Comparison of ENCODE assay signal across 20 cellular contexts in genomic region chr7:151129882-151130591, GRCh38. TPM values are rescaled to one million over a fixed set of nuclear protein-coding genes. Genes with fewer than 3 reads are reported as not detected.
DNase-seq lines count a peak whose midpoint lies in the region; ATAC-seq and TF ChIP-seq lines count a peak whose summit lies in the region.
"Had no signal": no experiment of that assay in that cellular context is flagged by ENCODE, and none has a peak within 500 bp of the region (broad histone marks: within the 10 kb centered on the region; RNA-seq: fewer than 3 reads in every experiment).

No MANE protein-coding gene starts in this region.

- no peaks in the 10 kb centered on the region for H3K4me1 ChIP-seq in Karpas-422 (ENCODE audit: low read length)

- no peaks in the 10 kb centered on the region for H3K27me3 ChIP-seq in Karpas-422 (ENCODE audit: low read length)
- H3K27me3 ChIP-seq: BE2C had no signal

- H3K9me3 Mint-ChIP-seq in activated CD8-positive, alpha-beta T cell treated with anti-CD3 and anti-CD28 coated beads, Interleukin-2, amount 10 ng/mL, durations not matched to agents 7 days and 5 days (ENCODE audit: insufficient read depth): no peaks in the 10 kb centered on the region
- no peaks in the 10 kb centered on the region for H3K9me3 Mint-ChIP-seq in activated CD8-positive, alpha-beta T cell treated with anti-CD3 and anti-CD28 coated beads for 36 hours
- no peaks in the 10 kb centered on the region for H3K9me3 Mint-ChIP-seq in endothelial cell (ENCODE audit: unreplicated experiment)
- H3K9me3 Mint-ChIP-seq: CD4-positive, alpha-beta memory T cell had no signal

- peak; percentile 28 for ATAC-seq in activated CD8-positive, alpha-beta T cell treated with anti-CD3 and anti-CD28 coated beads, Interleukin-2, amount 10 ng/mL, durations not matched to agents 7 days and 5 days
- no peak for ATAC-seq in activated CD8-positive, alpha-beta T cell treated with anti-CD3 and anti-CD28 coated beads for 36 hours
- no peak for ATAC-seq in HG03565 (IDR thresholded peaks at IDR 0.05; ENCODE audit: unreplicated experiment)
- ATAC-seq: GM12878, HCT116 had no signal

- intact Hi-C loops in activated CD8-positive, alpha-beta T cell treated with anti-CD3 and anti-CD28 coated beads for 36 hours (cut with micrococcal nuclease): no loop called here

- H3K9ac ChIP-seq in Karpas-422 (ENCODE audit: low read length): no peak overlapping the region

- DNase-seq in activated CD8-positive, alpha-beta T cell treated with anti-CD3 and anti-CD28 coated beads, Interleukin-2, amount 10 ng/mL, durations not matched to agents 7 days and 5 days: no peak
- no peak for DNase-seq in activated CD8-positive, alpha-beta T cell treated with anti-CD3 and anti-CD28 coated beads for 36 hours
- DNase-seq in Karpas-422: peak; percentile 46
- DNase-seq in endothelial cell (ENCODE audit: low spot score): no peak
- no peak for DNase-seq in substantia nigra (lab: John Stamatoyannopoulos, UW)
- no peak for DNase-seq in mesenteric fat pad (ENCODE audit: low spot score)
- DNase-seq in amniotic stem cell (lab: John Stamatoyannopoulos, UW): no peak
- DNase-seq: BE2C; CD4-positive, alpha-beta memory T cell; EL; GOT3; NCI-H1105 treated with DMSO at 0.1 percent for 48 hours; NCI-H1694; NK-92 treated with Interleukin-12 subunit alpha and Interleukin-12 subunit beta, amount 100 ng/mL, for 24 hours; SHP77 treated with DMSO at 0.1 percent for 48 hours had no signal

- no peak overlapping the region for H3K4me3 Mint-ChIP-seq in activated CD8-positive, alpha-beta T cell treated with anti-CD3 and anti-CD28 coated beads, Interleukin-2, amount 10 ng/mL, durations not matched to agents 7 days and 5 days
- H3K4me3 Mint-ChIP-seq in activated CD8-positive, alpha-beta T cell treated with anti-CD3 and anti-CD28 coated beads for 36 hours: no peak overlapping the region
- peak overlapping the region; percentile 21 for H3K4me3 Mint-ChIP-seq in endothelial cell (ENCODE audit: unreplicated experiment)
- H3K4me3 Mint-ChIP-seq: CD4-positive, alpha-beta memory T cell had no signal

- POLR2A ChIA-PET in activated CD8-positive, alpha-beta T cell treated with anti-CD3 and anti-CD28 coated beads, Interleukin-2, amount 10 ng/mL, durations not matched to agents 7 days and 5 days (lab: Charles Lee): no interaction called here
- POLR2A ChIA-PET in activated CD8-positive, alpha-beta T cell treated with anti-CD3 and anti-CD28 coated beads for 36 hours (lab: Charles Lee): no interaction called here

- H3K9me2 ChIP-seq in Karpas-422 (replicated peaks; ENCODE audit: insufficient read depth, low read length): no peaks in the 10 kb centered on the region

- H3K27ac Mint-ChIP-seq in activated CD8-positive, alpha-beta T cell treated with anti-CD3 and anti-CD28 coated beads, Interleukin-2, amount 10 ng/mL, durations not matched to agents 7 days and 5 days: no peak overlapping the region
- H3K27ac Mint-ChIP-seq in activated CD8-positive, alpha-beta T cell treated with anti-CD3 and anti-CD28 coated beads for 36 hours: no peak overlapping the region
- H3K27ac Mint-ChIP-seq in endothelial cell (ENCODE audit: unreplicated experiment): no peak overlapping the region
- H3K27ac Mint-ChIP-seq: CD4-positive, alpha-beta memory T cell had no signal

- 0 out of 2 replicates have a peak, but pooled peaks cover 3% of the 10 kb centered on the region for H4K20me1 ChIP-seq in Karpas-422 (ENCODE audit: insufficient read depth, low read depth, low read length)

- no peak for TF ChIP-seq CTCF in activated CD8-positive, alpha-beta T cell treated with anti-CD3 and anti-CD28 coated beads for 36 hours (IDR thresholded peaks at IDR 0.05)
- no peak for TF ChIP-seq CTCF in endothelial cell (IDR thresholded peaks at IDR 0.05; ENCODE audit: unreplicated experiment)

- peaks cover 5% of the 10 kb centered on the region for H3K4me1 Mint-ChIP-seq in activated CD8-positive, alpha-beta T cell treated with anti-CD3 and anti-CD28 coated beads, Interleukin-2, amount 10 ng/mL, durations not matched to agents 7 days and 5 days (ENCODE audit: low read depth)
- H3K4me1 Mint-ChIP-seq in activated CD8-positive, alpha-beta T cell treated with anti-CD3 and anti-CD28 coated beads for 36 hours (ENCODE audit: low read depth): no peaks in the 10 kb centered on the region
- H3K4me1 Mint-ChIP-seq in endothelial cell (ENCODE audit: unreplicated experiment): peaks cover 9% of the 10 kb centered on the region
- H3K4me1 Mint-ChIP-seq: CD4-positive, alpha-beta memory T cell had no signal

- H3K27me3 Mint-ChIP-seq in activated CD8-positive, alpha-beta T cell treated with anti-CD3 and anti-CD28 coated beads, Interleukin-2, amount 10 ng/mL, durations not matched to agents 7 days and 5 days (ENCODE audit: low read depth): no peaks in the 10 kb centered on the region
- H3K27me3 Mint-ChIP-seq in activated CD8-positive, alpha-beta T cell treated with anti-CD3 and anti-CD28 coated beads for 36 hours: no peaks in the 10 kb centered on the region
- H3K27me3 Mint-ChIP-seq in endothelial cell (ENCODE audit: unreplicated experiment): peaks cover 23% of the 10 kb centered on the region
- H3K27me3 Mint-ChIP-seq: CD4-positive, alpha-beta memory T cell had no signal

- H2AFZ ChIP-seq in Karpas-422 (ENCODE audit: low read length): no peak overlapping the region

- no peaks in the 10 kb centered on the region for H3K79me2 ChIP-seq in Karpas-422 (ENCODE audit: low read length)

- no peak overlapping the region for H3K4me2 ChIP-seq in Karpas-422 (ENCODE audit: low read depth, low read length, poor library complexity, severe bottlenecking)

- CTCF ChIA-PET in activated CD8-positive, alpha-beta T cell treated with anti-CD3 and anti-CD28 coated beads, Interleukin-2, amount 10 ng/mL, durations not matched to agents 7 days and 5 days (lab: Charles Lee): interaction anchor here (0.8 kb wide), 1 partner anchor 42 kb away, joined by 3 read pairs; no protein-coding TSS in a partner anchor
- CTCF ChIA-PET in activated CD8-positive, alpha-beta T cell treated with anti-CD3 and anti-CD28 coated beads for 36 hours (lab: Charles Lee): interaction anchor here (0.8 to 1.4 kb wide), 4 partner anchors 18 to 40 kb away, joined by 3 to 4 read pairs (median 3); no protein-coding TSS in a partner anchor

- no peaks in the 10 kb centered on the region for H3K36me3 Mint-ChIP-seq in activated CD8-positive, alpha-beta T cell treated with anti-CD3 and anti-CD28 coated beads, Interleukin-2, amount 10 ng/mL, durations not matched to agents 7 days and 5 days (ENCODE audit: low read depth)
- no peaks in the 10 kb centered on the region for H3K36me3 Mint-ChIP-seq in activated CD8-positive, alpha-beta T cell treated with anti-CD3 and anti-CD28 coated beads for 36 hours (ENCODE audit: low read depth)
- peaks cover 44% of the 10 kb centered on the region for H3K36me3 Mint-ChIP-seq in endothelial cell (ENCODE audit: low read depth, unreplicated experiment)

- no peaks in the 10 kb centered on the region for H3K9me3 ChIP-seq in Karpas-422 (ENCODE audit: low read length)
- H3K9me3 ChIP-seq: BE2C had no signal

- H3K27ac ChIP-seq in Karpas-422 (ENCODE audit: low read length): no peak overlapping the region
- peak overlapping the region; percentile 53 for H3K27ac ChIP-seq in substantia nigra (ENCODE audit: low read depth, low read length, poor library complexity, severe bottlenecking)

- H3K36me3 ChIP-seq in Karpas-422 (ENCODE audit: insufficient read depth, low read length): no peaks in the 10 kb centered on the region

- H3K4me3 ChIP-seq in Karpas-422 (ENCODE audit: low read length): no peak overlapping the region
- H3K4me3 ChIP-seq: GM12878 had no signal

RNA-seq across cellular contexts. Expression of gene GBX1, which starts 37.5 kb away (rescaled TPM):
- total RNA-seq in activated CD8-positive, alpha-beta T cell treated with anti-CD3 and anti-CD28 coated beads, Interleukin-2, amount 10 ng/mL, durations not matched to agents 7 days and 5 days: not detected
- total RNA-seq in activated CD8-positive, alpha-beta T cell treated with anti-CD3 and anti-CD28 coated beads for 36 hours: not detected
- total RNA-seq in Karpas-422 (2014; rRNA removed; shearing (Covaris generic); ENCODE audit: low replicate concordance): not detected in 2 replicates
- total RNA-seq in endothelial cell (ENCODE audit: unreplicated experiment) (13.8 TPM), mesenteric fat pad (not detected)
- total RNA-seq: CD4-positive, alpha-beta memory T cell; GM12878; NCI-H460 had no signal

RNA-seq across cellular contexts. Expression of gene AGAP3, which starts 43.8 kb away (rescaled TPM):
- total RNA-seq in activated CD8-positive, alpha-beta T cell treated with anti-CD3 and anti-CD28 coated beads, Interleukin-2, amount 10 ng/mL, durations not matched to agents 7 days and 5 days: 10 to 100 TPM; 12.1 to 12.6 TPM
- total RNA-seq in activated CD8-positive, alpha-beta T cell treated with anti-CD3 and anti-CD28 coated beads for 36 hours: 10 to 100 TPM; 20.6 to 22.0 TPM
- 0.18 and 1.6 TPM in 2 replicates for total RNA-seq in Karpas-422 (2014; rRNA removed; shearing (Covaris generic); ENCODE audit: low replicate concordance)
- 206 TPM for total RNA-seq in endothelial cell (ENCODE audit: unreplicated experiment)
- total RNA-seq in mesenteric fat pad: 86.8 TPM

RNA-seq across cellular contexts. Expression of gene TMUB1, which starts 46.7 kb away (rescaled TPM):
- total RNA-seq in activated CD8-positive, alpha-beta T cell treated with anti-CD3 and anti-CD28 coated beads, Interleukin-2, amount 10 ng/mL, durations not matched to agents 7 days and 5 days: 10 to 100 TPM; 76.7 to 82.6 TPM
- 10 to 100 TPM; 59.7 to 64.2 TPM for total RNA-seq in activated CD8-positive, alpha-beta T cell treated with anti-CD3 and anti-CD28 coated beads for 36 hours
- total RNA-seq in Karpas-422 (2014; rRNA removed; shearing (Covaris generic); ENCODE audit: low replicate concordance): 30.9 and 56.4 TPM in 2 replicates
- 40.8 TPM for total RNA-seq in endothelial cell (ENCODE audit: unreplicated experiment)
- 31.9 TPM for total RNA-seq in mesenteric fat pad

RNA-seq across cellular contexts. Expression of gene FASTK, which starts 49.4 kb away (rescaled TPM):
- total RNA-seq in activated CD8-positive, alpha-beta T cell treated with anti-CD3 and anti-CD28 coated beads, Interleukin-2, amount 10 ng/mL, durations not matched to agents 7 days and 5 days: 10 to 100 TPM; 81.8 to 88.1 TPM
- total RNA-seq in activated CD8-positive, alpha-beta T cell treated with anti-CD3 and anti-CD28 coated beads for 36 hours: 10 to 100 TPM; 54.0 to 59.4 TPM
- total RNA-seq in Karpas-422 (2014; rRNA removed; shearing (Covaris generic); ENCODE audit: low replicate concordance): 48.8 and 127 TPM in 2 replicates
- 68.0 TPM for total RNA-seq in endothelial cell (ENCODE audit: unreplicated experiment)
- total RNA-seq in mesenteric fat pad: 59.3 TPM

RNA-seq across cellular contexts. Expression of gene ASB10, which starts 57.0 kb away (rescaled TPM):
- total RNA-seq in activated CD8-positive, alpha-beta T cell treated with anti-CD3 and anti-CD28 coated beads, Interleukin-2, amount 10 ng/mL, durations not matched to agents 7 days and 5 days: not detected
- total RNA-seq in activated CD8-positive, alpha-beta T cell treated with anti-CD3 and anti-CD28 coated beads for 36 hours: not detected
- total RNA-seq in Karpas-422 (2014; rRNA removed; shearing (Covaris generic); ENCODE audit: low replicate concordance): not detected in 2 replicates
- not detected for total RNA-seq in endothelial cell (ENCODE audit: unreplicated experiment)
- total RNA-seq in mesenteric fat pad: not detected
- total RNA-seq: A172; CD4-positive, alpha-beta memory T cell; GM12878; NCI-H460 had no signal

Comparison
In these comparisons a context has a peak if more than half of its experiments do, and no peak if none do; other contexts are left out.
1. RNA of gene GBX1, which starts 37.5 kb away (total RNA-seq): 13.8 TPM in endothelial cell (single experiment); not detected in activated CD8-positive, alpha-beta T cell treated with anti-CD3 and anti-CD28 coated beads, Interleukin-2, amount 10 ng/mL, durations not matched to agents 7 days and 5 days, not detected in activated CD8-positive, alpha-beta T cell treated with anti-CD3 and anti-CD28 coated beads for 36 hours, not detected in Karpas-422 and not detected in mesenteric fat pad (single experiment); every median in the first group is over 10 times any median in the second.